20 cellular contexts compared by ENCODE assay signal in genomic region chr1:7390604-7391000, GRCh38.
DNase-seq lines count a peak whose midpoint lies in the region; ATAC-seq lines count a peak whose summit lies in the region.
"Had no signal": no experiment of that assay in that cellular context is flagged by ENCODE, and none has a peak within 500 bp of the region (broad histone marks: within the 10 kb centered on the region; RNA-seq: fewer than 3 reads in every experiment).

No MANE protein-coding gene starts in this region.

- no peak for ATAC-seq in HG02970 (IDR thresholded peaks at IDR 0.05; ENCODE audit: low FRiP score, unreplicated experiment)
- ATAC-seq in HG03469 (IDR thresholded peaks at IDR 0.05; ENCODE audit: unreplicated experiment), result no peak
- ATAC-seq: activated T-cell treated with anti-CD3 and anti-CD28 coated beads, Interleukin-2, amount 50 U/mL, for 72 hours; stimulated activated naive CD8-positive, alpha-beta T cell treated with anti-CD3 and anti-CD28 coated beads, Interleukin-15, amount 100 ng/mL, for 72 hours had no signal

- DNase-seq in activated CD8-positive, alpha-beta memory T cell treated with anti-CD3 and anti-CD28 coated beads for 24 hours, result peak; percentile 28
- DNase-seq in activated CD8-positive, alpha-beta memory T cell treated with anti-CD3 and anti-CD28 coated beads, Interleukin-2, amount 50 U/mL, for 4 hours, result no peak
- DNase-seq in ecto neural progenitor cell (ENCODE audit: low spot score), result peak; percentile 33
- DNase-seq in mucosa of gallbladder (ENCODE audit: low spot score), result peak; percentile 4
- DNase-seq in ureter (ENCODE audit: low spot score), result peak; percentile 32
- DNase-seq in NCI-H446 (lab: John Stamatoyannopoulos, UW), result no peak
- DNase-seq: activated naive CD4-positive, alpha-beta T cell treated with Interleukin-2 at 50 U/mL for 16 hours; activated T-cell treated with anti-CD3 and anti-CD28 coated beads, Interleukin-2, amount 50 U/mL, for 72 hours; amniotic stem cell; DMS53; effector memory CD4-positive, alpha-beta T cell; erythroblast; KBM-7; MM.1S; NCI-H2081; PC-9; Right ventricle myocardium superior; stimulated activated naive CD8-positive, alpha-beta T cell treated with anti-CD3 and anti-CD28 coated beads, Interleukin-15, amount 100 ng/mL, for 72 hours had no signal

Comparison
In these comparisons a context has a peak if more than half of its experiments do, and no peak if none do; other contexts are left out.
1. DNase-seq: peak in activated CD8-positive, alpha-beta memory T cell treated with anti-CD3 and anti-CD28 coated beads for 24 hours (single experiment), ecto neural progenitor cell (single experiment), mucosa of gallbladder (single experiment) and ureter (single experiment); none in activated CD8-positive, alpha-beta memory T cell treated with anti-CD3 and anti-CD28 coated beads, Interleukin-2, amount 50 U/mL, for 4 hours (single experiment) and NCI-H446 (0 of 2).